1 cellular context compared by ENCODE assay signal in genomic region chr12:8816448-8816847, GRCh38.
A peak's percentile ranks its signal among the peaks of the same experiment; 100 is the strongest.
TF ChIP-seq lines count a peak whose summit lies in the region.

No MANE protein-coding gene starts in this region.

TF ChIP-seq in K562, 482 proteins besides CTCF, POLR2A, EP300 and RAD21 (continued from another document):
- TF ChIP-seq CHD7 (IDR thresholded peaks at IDR 0.05; ENCODE audit: low read depth, low read length) (no peak), ADNP (tag; IDR thresholded peaks at IDR 0.05) (0 out of 2 replicates have a peak, but pooled peaks have one; percentile 32), HMGXB4 (CRISPR knock-in tag; IDR thresholded peaks at IDR 0.05) (no peak), SOX6 (IDR thresholded peaks at IDR 0.05) (0 out of 2 replicates have a peak, but pooled peaks have one; percentile 11), ZFP1 (CRISPR knock-in tag; IDR thresholded peaks at IDR 0.05) (no peak), BMI1 (IDR thresholded peaks at IDR 0.05; ENCODE audit: low read length) (no peak), NCOR1 (IDR thresholded peaks at IDR 0.05) (peak; percentile 85), YBX1 (IDR thresholded peaks at IDR 0.05) (no peak), PHB2 (IDR thresholded peaks at IDR 0.05; ENCODE audit: low read depth) (no peak), KLF10 (CRISPR knock-in tag; IDR thresholded peaks at IDR 0.05) (no peak), ZNF561 (CRISPR knock-in tag; conservative IDR thresholded peaks at IDR 0.05) (no peak), DDX20 (tag; IDR thresholded peaks at IDR 0.05; ENCODE audit: low read depth) (no peak), HIVEP1 (CRISPR knock-in tag; IDR thresholded peaks at IDR 0.05) (no peak), ZNF121 (CRISPR knock-in tag; conservative IDR thresholded peaks at IDR 0.05) (no peak), NUFIP1 (IDR thresholded peaks at IDR 0.05; ENCODE audit: partially characterized antibody) (no peak), TAL1 (IDR thresholded peaks at IDR 0.05) (peak; percentile 87), ZNF764 (CRISPR knock-in tag; IDR thresholded peaks at IDR 0.05; ENCODE audit: low read depth) (no peak), KDM1A (IDR thresholded peaks at IDR 0.05) (peak; percentile 18 to 71; a peak in 2 of 4 replicates), GATA2 (CRISPR knock-in tag; IDR thresholded peaks at IDR 0.05) (peak; percentile 50), THAP7 (CRISPR knock-in tag; IDR thresholded peaks at IDR 0.05) (no peak), TRIM28 (IDR thresholded peaks at IDR 0.05) (no peak), DPF2 (IDR thresholded peaks at IDR 0.05) (peak; percentile 69; the same call in 1 of the 2 replicates), POLR2AphosphoS5 (IDR thresholded peaks at IDR 0.05; ENCODE audit: control insufficient read depth, insufficient read depth, low read depth, low read length) (peak; percentile 51; the same call in 1 of the 2 replicates), RBFOX2 (IDR thresholded peaks at IDR 0.05; ENCODE audit: low read depth, low read length) (no peak), CC2D1A (IDR thresholded peaks at IDR 0.05) (peak; percentile 55; the same call in 1 of the 2 replicates), CBFA2T2 (conservative IDR thresholded peaks at IDR 0.05) (peak; percentile 89), CREB5 (CRISPR knock-in tag; IDR thresholded peaks at IDR 0.05) (no peak), ZNF592 (IDR thresholded peaks at IDR 0.05) (no peak), U2AF1 (optimal IDR thresholded peaks at IDR 0.05; ENCODE audit: low read depth, low read length) (no peak), ZNF655 (CRISPR knock-in tag; IDR thresholded peaks at IDR 0.05) (no peak), MTA2 (IDR thresholded peaks at IDR 0.05; ENCODE audit: low read depth) (0 out of 2 replicates have a peak, but pooled peaks have one; percentile 33), NFIX (CRISPR knock-in tag; IDR thresholded peaks at IDR 0.05; ENCODE audit: low read depth) (no peak), SMARCA4 (IDR thresholded peaks at IDR 0.05) (peak; percentile 59; the same call in 1 of the 2 replicates), ZNF445 (CRISPR knock-in tag; IDR thresholded peaks at IDR 0.05; ENCODE audit: low read depth) (no peak), HDAC3 (IDR thresholded peaks at IDR 0.05; ENCODE audit: borderline replicate concordance, partially characterized antibody) (no peak), ATF2 (CRISPR knock-in tag; IDR thresholded peaks at IDR 0.05) (no peak), TRIM24 (IDR thresholded peaks at IDR 0.05) (peak; percentile 35 to 61; a peak in 2 of 4 replicates), GABPB2 (CRISPR knock-in tag; conservative IDR thresholded peaks at IDR 0.05) (no peak), ZNF717 (CRISPR knock-in tag; IDR thresholded peaks at IDR 0.05) (no peak)
